In the genomic region with DNA sequence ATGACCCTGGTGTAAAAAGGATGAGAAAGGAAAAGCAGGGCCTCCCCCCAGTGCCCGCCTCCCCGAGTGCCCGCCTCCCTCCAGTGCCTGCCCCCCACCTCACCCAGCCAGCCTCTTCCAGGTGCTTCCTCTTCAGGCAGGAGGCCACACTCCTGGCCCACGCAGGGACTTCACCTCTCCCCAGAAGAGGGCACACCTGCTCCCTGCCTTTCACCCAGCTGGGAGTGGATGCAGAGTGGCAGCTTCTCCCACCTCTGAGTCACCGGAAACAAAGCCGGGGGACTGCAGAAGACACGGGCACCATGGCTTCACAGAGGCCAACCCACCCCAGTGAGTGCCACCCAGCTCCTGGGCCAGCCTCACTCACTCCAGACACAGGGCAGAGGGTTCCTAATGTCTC, we compare ENCODE assay signal across 8 cellular contexts. TPM values are rescaled to one million over a fixed set of nuclear protein-coding genes. Genes with fewer than 3 reads are reported as not detected.
A peak's percentile ranks its signal among the peaks of the same experiment; 100 is the strongest.
DNase-seq lines count a peak whose midpoint lies in the region; ATAC-seq and TF ChIP-seq lines count a peak whose summit lies in the region.

No MANE protein-coding gene starts in this region.

- POLR2A ChIA-PET in Panc1 (lab: Charles Lee): interaction anchor here (0.9 kb wide), 1 partner anchor 22 kb away, joined by 3 read pairs; no protein-coding TSS in a partner anchor

- H3K9me3 ChIP-seq in Panc1 (ENCODE audit: control insufficient read depth, insufficient read depth, low read depth, low read length) (no peaks in the 10 kb centered on the region), spleen (no peaks in the 10 kb centered on the region), tibial artery (no peaks in the 10 kb centered on the region)

- H3K4me3 ChIP-seq in Panc1 (ENCODE audit: low read depth in 2 of 2, low read length in 2 of 2) (no peak overlapping the region), spleen (peak overlapping the region in 1 of 8 donors; percentile 1), tibial artery (no peak overlapping the region)

- H3K36me3 ChIP-seq in Panc1 (ENCODE audit: control insufficient read depth, insufficient read depth, low read length): no peaks in the 10 kb centered on the region
- H3K36me3 ChIP-seq in spleen: peaks cover 0 to 43% (median 0%) of the 10 kb centered on the region in 6 donors
- peaks cover 4 to 11% (median 8%) of the 10 kb centered on the region in 3 donors for H3K36me3 ChIP-seq in tibial artery

- H3K27me3 ChIP-seq in Panc1 (ENCODE audit: control insufficient read depth, insufficient read depth, low read length) (no peaks in the 10 kb centered on the region), spleen (replicated peaks in 1 of 7) (no peaks in the 10 kb centered on the region), tibial artery (no peaks in the 10 kb centered on the region)

- in situ Hi-C loops in GM13976 (cut with MboI; ENCODE audit: low sequenced_read_pairs, unreplicated experiment): no loop called here
- in situ Hi-C loops in Panc1 (cut with HindIII; ENCODE audit: low pct_unique_long_range_greater_than_20kb, low sequenced_read_pairs): no loop called here

- TF ChIP-seq POLR2A in spleen (IDR thresholded peaks at IDR 0.05): no peak

- ATAC-seq in Panc1 (peak; percentile 71), HG02588 (IDR thresholded peaks at IDR 0.05; ENCODE audit: unreplicated experiment) (no peak), GM21576 (IDR thresholded peaks at IDR 0.05; ENCODE audit: unreplicated experiment) (no peak)

- no peak overlapping the region for H3K27ac ChIP-seq in Panc1 (ENCODE audit: low read length)
- peak overlapping the region in 3 of 8 donors; percentile 15 to 63 (median 31) for H3K27ac ChIP-seq in spleen
- no peak overlapping the region for H3K27ac ChIP-seq in tibial artery

- BruUV-seq in Panc1 (replicated peaks; lab: Mats Ljungman, UMichigan): no TSS peak

- WGBS in spleen, 5 donors: 13 to 37% (median 26%) methylated on average over 6 to 7 of the region's 7 CpGs

- intact Hi-C loops in Panc1 (cut with micrococcal nuclease; ENCODE audit: unreplicated experiment) (no loop called here), spleen (cut with DNase I; ENCODE audit: low total_unique reads) (no loop called here), tibial artery (cut with DNase I; ENCODE audit: low total_unique reads) (no loop called here)

- DNase-seq in GM13976 (ENCODE audit: low spot score) (no peak), Panc1 (ENCODE audit: low read depth, low spot score) (no peak), astrocyte of the hippocampus (ENCODE audit: low read depth, low spot score) (peak; percentile 23), spleen (peak; percentile 84), DMS 273 treated with DMSO at 0.1 percent for 48 hours (lab: John Stamatoyannopoulos, UW) (no peak), tibial artery (no peak)

- TF ChIP-seq CTCF in GM13976 (IDR thresholded peaks at IDR 0.05; ENCODE audit: borderline replicate concordance, control extremely low read depth, extremely low read depth, insufficient read depth, missing control alignments) (peak; percentile 26), Panc1 (IDR thresholded peaks at IDR 0.05) (no peak), spleen (IDR thresholded peaks at IDR 0.05 in 8 of 11, conservative IDR thresholded peaks at IDR 0.05 in 3 of 11) (peak in 7 of 11 experiments; percentile 8 to 45 (median 17)), tibial artery (IDR thresholded peaks at IDR 0.05) (no peak)

- H3K4me1 ChIP-seq in Panc1 (ENCODE audit: control insufficient read depth, insufficient read depth, low read length) (peaks cover 17% of the 10 kb centered on the region; the same call in 1 of the 2 replicates), spleen (peaks cover 20 to 78% (median 61%) of the 10 kb centered on the region in 6 donors), tibial artery (peaks cover 0 to 21% (median 14%) of the 10 kb centered on the region in 4 donors)

- CTCF ChIA-PET in Panc1 (lab: Charles Lee): no interaction called here

RNA-seq across cellular contexts. Expression of a gene that starts 16.1 kb away (rescaled TPM):
- 153 TPM for total RNA-seq in Panc1 (2021; ENCODE audit: unreplicated experiment)
- 119 TPM for polyA plus RNA-seq in Panc1 (2012; ENCODE audit: insufficient read length)
- 100 to 1,000 TPM in 1 of 7 donors, 10 to 100 TPM in 6; 43.3 to 118 (median 73.1) TPM for total RNA-seq in spleen
- polyA plus RNA-seq in spleen: 10 to 100 TPM in 2 of 3 donors, 1 to 10 TPM in 1; 6.7 to 18.0 (median 11.0) TPM

Comparison
In these comparisons a context has a peak if more than half of its experiments do, and no peak if none do; other contexts are left out.
1. DNase-seq: peak in astrocyte of the hippocampus (single experiment) and spleen (single experiment); none in GM13976 (single experiment), Panc1 (single experiment), DMS 273 treated with DMSO at 0.1 percent for 48 hours (single experiment) and tibial artery (0 of 2).
2. CTCF ChIP-seq: peak in GM13976 (single experiment) and spleen (7 of 11); none in Panc1 (single experiment) and tibial artery (0 of 2).